Comparison of ENCODE assay signal across 25 cellular contexts in genomic region chr4:134867027-134867426, GRCh38.
"Had no signal": no experiment of that assay in that cellular context is flagged by ENCODE, and none has a peak within 500 bp of the region (broad histone marks: within the 10 kb centered on the region; RNA-seq: fewer than 3 reads in every experiment).

No MANE protein-coding gene starts in this region.

- ATAC-seq: stimulated activated effector memory CD8-positive, alpha-beta T cell treated with anti-CD3 and anti-CD28 coated beads, Interleukin-12 subunit alpha, Interleukin-12 subunit beta, amount 100 ng/mL, for 72 hours; stimulated activated memory B cell treated with anti-CD40 and anti-IgM and Interleukin-4, amounts not matched to agents 10 μg/mL and 1 μg/mL and 100 μg/mL, for 72 hours; stimulated activated naive B cell treated with anti-CD40 and anti-IgM and Interleukin-4, amounts not matched to agents 10 μg/mL and 1 μg/mL and 100 μg/mL, for 72 hours; stimulated activated naive CD8-positive, alpha-beta T cell treated with anti-CD3 and anti-CD28 coated beads, Interleukin-15, amount 100 ng/mL, for 72 hours; stimulated activated naive CD8-positive, alpha-beta T cell treated with anti-CD3 and anti-CD28 coated beads, Interleukin-15, Interleukin-2, amounts not matched to agents 100 U/mL and 50 U/mL, for 24 hours; upper lobe of right lung had no signal

- H3K9me3 ChIP-seq: stomach, suprapubic skin, testis, thoracic aorta, thyroid gland, tibial artery, tibial nerve, transverse colon, upper lobe of left lung, upper lobe of right lung, uterus, vagina had no signal

- DNase-seq: stimulated activated CD4-positive, alpha-beta T cell treated with anti-CD3 and anti-CD28 coated beads, Interleukin-2, amount 100 ng/mL, for 48 hours; stimulated activated CD4-positive, alpha-beta T cell treated with anti-CD3 and anti-CD28 coated beads, Interleukin-4, amount 100 ng/mL, for 1 hour; stimulated activated CD4-positive, alpha-beta T cell treated with anti-CD3 and anti-CD28 coated beads, Interleukin-4, amount 100 ng/mL, for 24 hours; stimulated activated CD4-positive, alpha-beta T cell treated with anti-CD3 and anti-CD28 coated beads, Interleukin-4, amount 100 ng/mL, for 4 hours; stimulated activated CD8-positive, alpha-beta memory T cell treated with anti-CD3 and anti-CD28 coated beads, Interleukin-4, amount 100 ng/mL, for 48 hours; stimulated activated naive B cell treated with anti-CD40 and anti-IgM and Interleukin-4, amounts not matched to agents 10 μg/mL and 1 μg/mL and 100 μg/mL, for 72 hours; stimulated activated naive CD4-positive, alpha-beta T cell treated with Interleukin-2 at 50 U/mL for 16 hours; stimulated activated naive CD8-positive, alpha-beta T cell treated with anti-CD3 and anti-CD28 coated beads, Interleukin-15, amount 100 ng/mL, for 72 hours; stimulated activated naive CD8-positive, alpha-beta T cell treated with anti-CD3 and anti-CD28 coated beads, Interleukin-15, Interleukin-2, amounts not matched to agents 100 U/mL and 50 U/mL, for 24 hours; stomach; substantia nigra; testis; thyroid gland; tibial artery; transverse colon; trophoblast cell; upper lobe of left lung; upper lobe of right lung; uterus had no signal

- H3K4me3 ChIP-seq: stomach, suprapubic skin, testis, thoracic aorta, thyroid gland, tibial artery, tibial nerve, transverse colon, upper lobe of left lung, upper lobe of right lung, uterus, vagina had no signal

- H3K27me3 ChIP-seq: stomach, suprapubic skin, testis, thyroid gland, tibial artery, tibial nerve, transverse colon, upper lobe of left lung, upper lobe of right lung, uterus, vagina had no signal

- H3K27ac ChIP-seq: stomach, suprapubic skin, testis, thoracic aorta, thyroid gland, tibial artery, tibial nerve, transverse colon, upper lobe of left lung, upper lobe of right lung, uterus, vagina had no signal

- H3K36me3 ChIP-seq: stomach, suprapubic skin, thoracic aorta, thyroid gland, tibial artery, tibial nerve, transverse colon, upper lobe of left lung, upper lobe of right lung, uterus, vagina had no signal

- H3K4me1 ChIP-seq: stomach, suprapubic skin, testis, thyroid gland, tibial artery, tibial nerve, transverse colon, upper lobe of left lung, upper lobe of right lung, uterus, vagina had no signal
